Comparison of ENCODE assay signal across 26 cellular contexts in genomic region chr2:70212298-70212948, GRCh38. TPM values are rescaled to one million over a fixed set of nuclear protein-coding genes. Genes with fewer than 3 reads are reported as not detected.
A peak's percentile ranks its signal among the peaks of the same experiment; 100 is the strongest.
DNase-seq lines count a peak whose midpoint lies in the region; ATAC-seq and TF ChIP-seq lines count a peak whose summit lies in the region.
"Had no signal": no experiment of that assay in that cellular context is flagged by ENCODE, and none has a peak within 500 bp of the region (broad histone marks: within the 10 kb centered on the region; RNA-seq: fewer than 3 reads in every experiment).

No MANE protein-coding gene starts in this region.

- H3K4me1 Mint-ChIP-seq in activated naive CD8-positive, alpha-beta T cell (ENCODE audit: low read depth) = peaks cover 10% of the 10 kb centered on the region
- peaks cover 13% of the 10 kb centered on the region for H3K4me1 Mint-ChIP-seq in activated naive CD8-positive, alpha-beta T cell treated with anti-CD3 and anti-CD28 coated beads, Interleukin-2, amount 50 U/mL, for 24 hours
- H3K4me1 Mint-ChIP-seq in T-cell (peaks cover 5 to 16% (median 8%) of the 10 kb centered on the region in 3 donors), CD14-positive monocyte (no peaks in the 10 kb centered on the region), HFFc6 (ENCODE audit: low read depth) (peaks cover 33% of the 10 kb centered on the region)
- H3K4me1 Mint-ChIP-seq: nephron had no signal

- peak overlapping the region; percentile 58 for H3K27ac Mint-ChIP-seq in activated naive CD8-positive, alpha-beta T cell
- no peak overlapping the region for H3K27ac Mint-ChIP-seq in activated naive CD8-positive, alpha-beta T cell treated with anti-CD3 and anti-CD28 coated beads, Interleukin-2, amount 50 U/mL, for 24 hours
- peak overlapping the region; percentile 3 to 61 for H3K27ac Mint-ChIP-seq in T-cell
- H3K27ac Mint-ChIP-seq in CD14-positive monocyte = peak overlapping the region in 1 of 7 donors; percentile 64
- no peak overlapping the region for H3K27ac Mint-ChIP-seq in HFFc6
- H3K27ac Mint-ChIP-seq: activated CD8-positive, alpha-beta T cell treated with anti-CD3 and anti-CD28 coated beads, Interleukin-2, amount 10 ng/mL, durations not matched to agents 7 days and 5 days; nephron had no signal

- H3K36me3 Mint-ChIP-seq in activated naive CD8-positive, alpha-beta T cell = peaks cover 2% of the 10 kb centered on the region
- H3K36me3 Mint-ChIP-seq in activated naive CD8-positive, alpha-beta T cell treated with anti-CD3 and anti-CD28 coated beads, Interleukin-2, amount 50 U/mL, for 24 hours (ENCODE audit: low read depth) = peaks cover 11% of the 10 kb centered on the region
- H3K36me3 Mint-ChIP-seq in T-cell = peaks cover 27% of the 10 kb centered on the region
- peaks cover 43 to 70% of the 10 kb centered on the region in 2 donors for H3K36me3 Mint-ChIP-seq in CD14-positive monocyte
- peaks cover 13% of the 10 kb centered on the region for H3K36me3 Mint-ChIP-seq in HFFc6 (ENCODE audit: low read depth)

- no peak for TF ChIP-seq CTCF in GM20000 (IDR thresholded peaks at IDR 0.05; ENCODE audit: extremely low read depth, missing control alignments)
- no peak for TF ChIP-seq CTCF in CD14-positive monocyte (IDR thresholded peaks at IDR 0.05)
- no peak for TF ChIP-seq CTCF in HFFc6 (IDR thresholded peaks at IDR 0.05)

- intact Hi-C loops in CD14-positive monocyte (cut with micrococcal nuclease) = no loop called here

- DNase-seq in activated naive CD8-positive, alpha-beta T cell treated with anti-CD3 and anti-CD28 coated beads, Interleukin-2, amount 50 U/mL, for 24 hours = no peak
- DNase-seq in T-cell (no peak), fibroblast of peridontal ligament (ENCODE audit: extremely low read depth) (peak; percentile 14), GM20000 (ENCODE audit: low spot score) (no peak), CD14-positive monocyte (ENCODE audit: low spot score) (no peak), HFFc6 (no peak)
- DNase-seq: activated CD4-positive, CD25-positive, alpha-beta regulatory T cell treated with anti-CD3 and anti-CD28 coated beads, Interleukin-2, amount 50 U/mL, for 72 hours; activated CD8-positive, alpha-beta T cell treated with anti-CD3 and anti-CD28 coated beads, Interleukin-2, amount 10 ng/mL, durations not matched to agents 7 days and 5 days; activated naive CD4-positive, alpha-beta T cell; cerebellar nuclear complex; foreskin keratinocyte; hippocampal formation; KBM-7; left ventricle myocardium inferior; MM.1S; NCI-H1417 treated with DMSO at 0.1 percent for 48 hours; NCI-H2081 treated with DMSO at 0.1 percent for 48 hours; ovary; PC-9; Right ventricle myocardium superior; spleen; stimulated activated CD4-positive, alpha-beta T cell treated with anti-CD3 and anti-CD28 coated beads, Interleukin-2, amount 100 ng/mL, for 48 hours; stimulated activated naive CD4-positive, alpha-beta T cell; testis had no signal

- no peak overlapping the region for H3K4me3 Mint-ChIP-seq in activated naive CD8-positive, alpha-beta T cell
- no peak overlapping the region for H3K4me3 Mint-ChIP-seq in activated naive CD8-positive, alpha-beta T cell treated with anti-CD3 and anti-CD28 coated beads, Interleukin-2, amount 50 U/mL, for 24 hours
- no peak overlapping the region for H3K4me3 Mint-ChIP-seq in T-cell
- no peak overlapping the region for H3K4me3 Mint-ChIP-seq in CD14-positive monocyte
- H3K4me3 Mint-ChIP-seq in HFFc6 = no peak overlapping the region
- H3K4me3 Mint-ChIP-seq: activated CD8-positive, alpha-beta T cell treated with anti-CD3 and anti-CD28 coated beads, Interleukin-2, amount 10 ng/mL, durations not matched to agents 7 days and 5 days; nephron had no signal

- no peaks in the 10 kb centered on the region for H3K27me3 Mint-ChIP-seq in activated naive CD8-positive, alpha-beta T cell
- no peaks in the 10 kb centered on the region for H3K27me3 Mint-ChIP-seq in activated naive CD8-positive, alpha-beta T cell treated with anti-CD3 and anti-CD28 coated beads, Interleukin-2, amount 50 U/mL, for 24 hours
- H3K27me3 Mint-ChIP-seq in T-cell = no peaks in the 10 kb centered on the region
- no peaks in the 10 kb centered on the region for H3K27me3 Mint-ChIP-seq in CD14-positive monocyte (ENCODE audit: low read depth in 3 of 3)
- peaks cover 2% of the 10 kb centered on the region; the same call in 1 of the 2 replicates for H3K27me3 Mint-ChIP-seq in HFFc6 (ENCODE audit: insufficient read depth)

- no peaks in the 10 kb centered on the region for H3K9me3 Mint-ChIP-seq in activated naive CD8-positive, alpha-beta T cell (ENCODE audit: low read depth)
- H3K9me3 Mint-ChIP-seq in activated naive CD8-positive, alpha-beta T cell treated with anti-CD3 and anti-CD28 coated beads, Interleukin-2, amount 50 U/mL, for 24 hours = no peaks in the 10 kb centered on the region
- H3K9me3 Mint-ChIP-seq in T-cell = no peaks in the 10 kb centered on the region
- no peaks in the 10 kb centered on the region for H3K9me3 Mint-ChIP-seq in CD14-positive monocyte
- H3K9me3 Mint-ChIP-seq in HFFc6 = no peaks in the 10 kb centered on the region
- H3K9me3 Mint-ChIP-seq: nephron had no signal

- ATAC-seq in activated naive CD8-positive, alpha-beta T cell treated with anti-CD3 and anti-CD28 coated beads, Interleukin-2, amount 50 U/mL, for 24 hours = no peak
- ATAC-seq in T-cell (replicated peaks in 1 of 4) = no peak
- ATAC-seq: activated CD8-positive, alpha-beta T cell treated with anti-CD3 and anti-CD28 coated beads, Interleukin-2, amount 10 ng/mL, durations not matched to agents 7 days and 5 days; foreskin keratinocyte had no signal

- CTCF ChIA-PET in T-cell (lab: Charles Lee) = no interaction called here

- POLR2A ChIA-PET in T-cell (lab: Charles Lee) = interaction anchor here (0.7 to 1.4 kb wide), 2 partner anchors 289 to 298 kb away, joined by 3 to 4 read pairs; no protein-coding TSS in a partner anchor

RNA-seq across cellular contexts. Expression of gene C2orf42, which starts 21.6 kb away (rescaled TPM):
- total RNA-seq in T-cell = 10 to 100 TPM; 23.3 to 45.9 (median 39.1) TPM
- polyA plus RNA-seq in CD14-positive monocyte = 1 to 10 TPM; 3.0 to 4.0 TPM
- total RNA-seq in HFFc6 (2021; fragmentation: NEBNext Ultra II Directional; extraction: Animal tissue kit (Norgen Biotek cat#: 25700)) = 10 to 100 TPM; 10.0 to 17.8 (median 14.7) TPM

RNA-seq across cellular contexts. Expression of gene TIA1, which starts 36.0 kb away (rescaled TPM):
- total RNA-seq in T-cell = 100 to 1,000 TPM in 4 of 5 donors, 10 to 100 TPM in 1; 94.4 to 154 (median 148) TPM
- 10 to 100 TPM; 47.0 to 48.7 TPM for polyA plus RNA-seq in CD14-positive monocyte
- 10 to 100 TPM; 50.3 to 58.1 (median 55.3) TPM for total RNA-seq in HFFc6 (2021; fragmentation: NEBNext Ultra II Directional; extraction: Animal tissue kit (Norgen Biotek cat#: 25700))

RNA-seq across cellular contexts. Expression of gene PCYOX1, which starts 45.5 kb away (rescaled TPM):
- 10 to 100 TPM in 4 of 5 donors, 1 to 10 TPM in 1; 9.2 to 31.4 (median 25.7) TPM for total RNA-seq in T-cell
- polyA plus RNA-seq in CD14-positive monocyte = 10 to 100 TPM; 10.8 to 16.5 TPM
- total RNA-seq in HFFc6 (2021; fragmentation: NEBNext Ultra II Directional; extraction: Animal tissue kit (Norgen Biotek cat#: 25700)) = 10 to 100 TPM; 75.5 to 95.2 (median 85.2) TPM

Comparison
In these comparisons a context has a peak if more than half of its experiments do, and no peak if none do; other contexts are left out.
1. H3K27ac Mint-ChIP-seq: peak in activated naive CD8-positive, alpha-beta T cell (single experiment) and T-cell (2 of 2); none in activated naive CD8-positive, alpha-beta T cell treated with anti-CD3 and anti-CD28 coated beads, Interleukin-2, amount 50 U/mL, for 24 hours (single experiment) and HFFc6 (single experiment).